Comparison of ENCODE assay signal across 8 cellular contexts in the genomic region with DNA sequence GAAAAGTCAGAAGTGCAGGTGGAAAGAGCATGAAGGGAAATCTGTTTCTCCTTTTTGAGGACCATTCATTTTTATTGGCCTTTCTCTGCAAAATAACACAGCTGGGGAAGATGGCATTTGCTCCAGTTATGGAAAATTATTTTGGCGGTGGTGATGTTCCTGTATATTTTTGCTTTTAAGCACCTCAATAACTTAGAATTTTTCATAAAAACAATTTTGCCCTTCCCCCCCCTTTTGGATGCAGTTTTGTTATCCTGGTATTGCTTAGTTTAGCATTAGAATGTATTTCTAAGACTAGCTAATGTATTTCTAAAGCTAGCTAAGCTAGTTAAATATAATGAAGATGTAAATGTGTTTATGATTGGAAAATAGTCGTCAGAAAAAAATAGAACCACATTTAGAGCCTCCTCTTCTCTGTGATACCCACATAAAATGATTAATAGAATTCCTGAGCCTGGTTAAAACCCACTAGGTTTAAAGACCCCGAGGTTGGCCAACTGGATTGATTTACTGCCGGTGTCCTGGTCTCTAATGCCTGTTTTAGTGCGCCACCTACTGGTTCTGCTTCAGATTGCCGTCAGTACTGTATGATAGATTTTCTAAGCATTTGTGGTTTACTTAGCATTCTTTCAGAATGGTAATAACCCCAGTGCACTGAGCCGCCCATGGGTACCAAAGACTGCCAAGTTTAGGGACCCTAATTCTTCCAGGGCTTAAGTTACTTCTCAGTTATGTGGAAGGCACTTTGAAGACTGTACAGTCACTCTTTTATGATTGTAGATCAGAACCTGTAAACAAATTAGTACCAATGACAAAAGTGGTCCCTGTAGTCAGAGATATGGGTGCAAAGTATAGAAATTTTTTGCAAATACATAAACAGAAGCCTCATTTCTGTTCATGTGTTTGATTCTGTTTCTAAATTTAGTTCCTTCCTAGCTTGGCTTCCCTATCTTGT.
A peak's percentile ranks its signal among the peaks of the same experiment; 100 is the strongest.
DNase-seq lines count a peak whose midpoint lies in the region; TF ChIP-seq lines count a peak whose summit lies in the region.

No MANE protein-coding gene starts in this region.

- DNase-seq in DMS53 treated with DMSO at 0.1 percent for 48 hours (lab: John Stamatoyannopoulos, UW; ENCODE audit: unreplicated experiment) (peak; percentile 79), HCEC 1CT (peak; percentile 57), NCI-H187 (lab: John Stamatoyannopoulos, UW) (peak; percentile 36 to 89), anterior cingulate cortex (lab: John Stamatoyannopoulos, UW) (peak in 53 of 58 donors; percentile 16 to 89 (median 55)), hepatic stellate cell (ENCODE audit: low spot score) (peak; percentile 63), retinal pigment epithelial cell (ENCODE audit: low read depth) (peak; percentile 75), 8988T (no peak)
- peak; percentile 62 for DNase-seq in T-helper 2 cell treated with Interferon-gamma antibody and Interleukin-4, amounts not matched to agents 5 μg/mL and 100 μg/mL, for 36 hours (ENCODE audit: low spot score)

- H3K27ac Mint-ChIP-seq in T-helper 2 cell treated with Interferon-gamma antibody and Interleukin-4, amounts not matched to agents 5 μg/mL and 100 μg/mL, for 36 hours = no peak overlapping the region

- TF ChIP-seq CTCF in retinal pigment epithelial cell (conservative IDR thresholded peaks at IDR 0.05; ENCODE audit: low read depth, low read length) = peak; percentile 93

- H3K36me3 Mint-ChIP-seq in T-helper 2 cell treated with Interferon-gamma antibody and Interleukin-4, amounts not matched to agents 5 μg/mL and 100 μg/mL, for 36 hours (ENCODE audit: low read depth) = peaks cover 2% of the 10 kb centered on the region

- peak overlapping the region; percentile 4 for H3K4me3 Mint-ChIP-seq in T-helper 2 cell treated with Interferon-gamma antibody and Interleukin-4, amounts not matched to agents 5 μg/mL and 100 μg/mL, for 36 hours

- H3K9me3 Mint-ChIP-seq in T-helper 2 cell treated with Interferon-gamma antibody and Interleukin-4, amounts not matched to agents 5 μg/mL and 100 μg/mL, for 36 hours = no peaks in the 10 kb centered on the region

- H3K27me3 Mint-ChIP-seq in T-helper 2 cell treated with Interferon-gamma antibody and Interleukin-4, amounts not matched to agents 5 μg/mL and 100 μg/mL, for 36 hours (ENCODE audit: low read depth) = peaks cover 11% of the 10 kb centered on the region

- H3K4me3 ChIP-seq in retinal pigment epithelial cell (ENCODE audit: low read length) = no peak overlapping the region

- H3K4me1 Mint-ChIP-seq in T-helper 2 cell treated with Interferon-gamma antibody and Interleukin-4, amounts not matched to agents 5 μg/mL and 100 μg/mL, for 36 hours (ENCODE audit: low read depth) = peaks cover 30% of the 10 kb centered on the region
